In the genomic region with DNA sequence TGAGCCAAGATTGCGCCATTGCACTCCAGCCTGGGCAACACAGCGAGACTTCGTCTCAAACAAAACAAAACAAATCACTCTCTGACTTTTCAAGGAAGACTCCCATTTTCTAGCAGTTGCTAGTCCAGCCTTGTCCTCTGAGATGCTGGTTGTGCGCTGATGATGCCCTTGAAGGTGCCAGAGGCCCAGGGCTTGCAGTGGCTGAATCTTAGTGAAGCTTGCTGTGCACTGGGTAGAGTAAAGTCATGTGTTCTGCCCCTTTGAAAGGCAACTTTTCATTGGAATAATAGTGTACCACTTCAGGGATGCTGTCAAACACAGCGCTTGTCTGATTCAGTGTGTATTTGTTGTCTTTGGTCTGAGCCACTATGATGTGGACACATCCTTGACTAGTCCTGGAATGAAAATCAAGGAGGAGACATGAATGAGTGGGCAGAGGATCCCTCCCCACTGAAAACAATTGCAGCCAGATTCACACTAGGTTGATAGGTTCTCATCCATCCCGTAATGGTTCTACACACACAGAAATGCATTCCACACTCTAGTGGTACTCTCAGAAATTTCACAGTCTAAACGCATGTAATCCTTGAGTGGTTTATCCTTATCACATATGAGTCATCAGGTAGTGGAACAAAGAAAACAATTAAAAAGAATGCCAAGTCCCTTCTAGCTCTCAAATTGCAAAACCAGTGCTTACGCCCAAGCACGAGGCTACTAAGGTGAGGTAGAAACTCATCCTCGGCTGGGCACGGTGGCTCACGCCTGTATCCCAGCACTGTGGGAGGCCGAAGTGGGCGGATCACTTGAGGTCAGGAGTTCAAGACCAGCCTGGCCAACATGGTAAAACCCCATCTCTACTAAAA, we compare ENCODE assay signal across 1 cellular context.
TF ChIP-seq lines count a peak whose summit lies in the region.

No MANE protein-coding gene starts in this region.

TF ChIP-seq in HEK293, 187 proteins besides CTCF, POLR2A, EP300 and RAD21 (continued from another document):
- TF ChIP-seq, protein P1, sequence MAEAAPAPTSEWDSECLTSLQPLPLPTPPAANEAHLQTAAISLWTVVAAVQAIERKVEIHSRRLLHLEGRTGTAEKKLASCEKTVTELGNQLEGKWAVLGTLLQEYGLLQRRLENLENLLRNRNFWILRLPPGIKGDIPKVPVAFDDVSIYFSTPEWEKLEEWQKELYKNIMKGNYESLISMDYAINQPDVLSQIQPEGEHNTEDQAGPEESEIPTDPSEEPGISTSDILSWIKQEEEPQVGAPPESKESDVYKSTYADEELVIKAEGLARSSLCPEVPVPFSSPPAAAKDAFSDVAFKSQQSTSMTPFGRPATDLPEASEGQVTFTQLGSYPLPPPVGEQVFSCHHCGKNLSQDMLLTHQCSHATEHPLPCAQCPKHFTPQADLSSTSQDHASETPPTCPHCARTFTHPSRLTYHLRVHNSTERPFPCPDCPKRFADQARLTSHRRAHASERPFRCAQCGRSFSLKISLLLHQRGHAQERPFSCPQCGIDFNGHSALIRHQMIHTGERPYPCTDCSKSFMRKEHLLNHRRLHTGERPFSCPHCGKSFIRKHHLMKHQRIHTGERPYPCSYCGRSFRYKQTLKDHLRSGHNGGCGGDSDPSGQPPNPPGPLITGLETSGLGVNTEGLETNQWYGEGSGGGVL (tag by site-specific recombination; IDR thresholded peaks at IDR 0.05): peak; percentile 67
- TF ChIP-seq EGR2 (tag by site-specific recombination; IDR thresholded peaks at IDR 0.05; ENCODE audit: low read depth): peak; percentile 88
- TF ChIP-seq, protein P2, sequence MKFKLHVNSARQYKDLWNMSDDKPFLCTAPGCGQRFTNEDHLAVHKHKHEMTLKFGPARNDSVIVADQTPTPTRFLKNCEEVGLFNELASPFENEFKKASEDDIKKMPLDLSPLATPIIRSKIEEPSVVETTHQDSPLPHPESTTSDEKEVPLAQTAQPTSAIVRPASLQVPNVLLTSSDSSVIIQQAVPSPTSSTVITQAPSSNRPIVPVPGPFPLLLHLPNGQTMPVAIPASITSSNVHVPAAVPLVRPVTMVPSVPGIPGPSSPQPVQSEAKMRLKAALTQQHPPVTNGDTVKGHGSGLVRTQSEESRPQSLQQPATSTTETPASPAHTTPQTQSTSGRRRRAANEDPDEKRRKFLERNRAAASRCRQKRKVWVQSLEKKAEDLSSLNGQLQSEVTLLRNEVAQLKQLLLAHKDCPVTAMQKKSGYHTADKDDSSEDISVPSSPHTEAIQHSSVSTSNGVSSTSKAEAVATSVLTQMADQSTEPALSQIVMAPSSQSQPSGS (tag by site-specific recombination; IDR thresholded peaks at IDR 0.05; ENCODE audit: low read depth): 0 out of 2 replicates have a peak, but pooled peaks have one; percentile 63
- TF ChIP-seq, protein P3, sequence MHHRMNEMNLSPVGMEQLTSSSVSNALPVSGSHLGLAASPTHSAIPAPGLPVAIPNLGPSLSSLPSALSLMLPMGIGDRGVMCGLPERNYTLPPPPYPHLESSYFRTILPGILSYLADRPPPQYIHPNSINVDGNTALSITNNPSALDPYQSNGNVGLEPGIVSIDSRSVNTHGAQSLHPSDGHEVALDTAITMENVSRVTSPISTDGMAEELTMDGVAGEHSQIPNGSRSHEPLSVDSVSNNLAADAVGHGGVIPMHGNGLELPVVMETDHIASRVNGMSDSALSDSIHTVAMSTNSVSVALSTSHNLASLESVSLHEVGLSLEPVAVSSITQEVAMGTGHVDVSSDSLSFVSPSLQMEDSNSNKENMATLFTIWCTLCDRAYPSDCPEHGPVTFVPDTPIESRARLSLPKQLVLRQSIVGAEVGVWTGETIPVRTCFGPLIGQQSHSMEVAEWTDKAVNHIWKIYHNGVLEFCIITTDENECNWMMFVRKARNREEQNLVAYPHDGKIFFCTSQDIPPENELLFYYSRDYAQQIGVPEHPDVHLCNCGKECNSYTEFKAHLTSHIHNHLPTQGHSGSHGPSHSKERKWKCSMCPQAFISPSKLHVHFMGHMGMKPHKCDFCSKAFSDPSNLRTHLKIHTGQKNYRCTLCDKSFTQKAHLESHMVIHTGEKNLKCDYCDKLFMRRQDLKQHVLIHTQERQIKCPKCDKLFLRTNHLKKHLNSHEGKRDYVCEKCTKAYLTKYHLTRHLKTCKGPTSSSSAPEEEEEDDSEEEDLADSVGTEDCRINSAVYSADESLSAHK (tag by site-specific recombination; IDR thresholded peaks at IDR 0.05): peak; percentile 50; the same call in 1 of the 2 replicates
- TF ChIP-seq ZNF2 (tag by site-specific recombination; IDR thresholded peaks at IDR 0.05): 0 out of 2 replicates have a peak, but pooled peaks have one; percentile 53
- peak; percentile 67; the same call in 1 of the 2 replicates for TF ChIP-seq ZNF558 (tag by site-specific recombination; IDR thresholded peaks at IDR 0.05)
- TF ChIP-seq ZNF664 (tag by site-specific recombination; IDR thresholded peaks at IDR 0.05): 0 out of 2 replicates have a peak, but pooled peaks have one; percentile 11
- 0 out of 2 replicates have a peak, but pooled peaks have one; percentile 23 for TF ChIP-seq ZBTB8A (tag by site-specific recombination; IDR thresholded peaks at IDR 0.05)
- no peak for TF ChIP-seq ZNF596 (tag by site-specific recombination; IDR thresholded peaks at IDR 0.05)
- TF ChIP-seq SALL2 (tag by site-specific recombination; IDR thresholded peaks at IDR 0.05; ENCODE audit: borderline replicate concordance): no peak
- peak; percentile 80 for TF ChIP-seq PRDM1 (tag by site-specific recombination; IDR thresholded peaks at IDR 0.05)
- TF ChIP-seq IKZF3 (tag by site-specific recombination; IDR thresholded peaks at IDR 0.05): 0 out of 2 replicates have a peak, but pooled peaks have one; percentile 49
- peak; percentile 94 for TF ChIP-seq ZNF600 (tag by site-specific recombination; IDR thresholded peaks at IDR 0.05)
- TF ChIP-seq, protein P4, sequence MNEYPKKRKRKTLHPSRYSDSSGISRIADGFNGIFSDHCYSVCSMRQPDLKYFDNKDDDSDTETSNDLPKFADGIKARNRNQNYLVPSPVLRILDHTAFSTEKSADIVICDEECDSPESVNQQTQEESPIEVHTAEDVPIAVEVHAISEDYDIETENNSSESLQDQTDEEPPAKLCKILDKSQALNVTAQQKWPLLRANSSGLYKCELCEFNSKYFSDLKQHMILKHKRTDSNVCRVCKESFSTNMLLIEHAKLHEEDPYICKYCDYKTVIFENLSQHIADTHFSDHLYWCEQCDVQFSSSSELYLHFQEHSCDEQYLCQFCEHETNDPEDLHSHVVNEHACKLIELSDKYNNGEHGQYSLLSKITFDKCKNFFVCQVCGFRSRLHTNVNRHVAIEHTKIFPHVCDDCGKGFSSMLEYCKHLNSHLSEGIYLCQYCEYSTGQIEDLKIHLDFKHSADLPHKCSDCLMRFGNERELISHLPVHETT (tag by site-specific recombination; IDR thresholded peaks at IDR 0.05): peak; percentile 90
- peak; percentile 42; the same call in 1 of the 2 replicates for TF ChIP-seq KLF16 (tag by site-specific recombination; IDR thresholded peaks at IDR 0.05)
- 0 out of 2 replicates have a peak, but pooled peaks have one; percentile 70 for TF ChIP-seq ZFP69B (tag by site-specific recombination; IDR thresholded peaks at IDR 0.05)
- peak; percentile 77; the same call in 1 of the 2 replicates for TF ChIP-seq ZNF394 (tag by site-specific recombination; IDR thresholded peaks at IDR 0.05; ENCODE audit: borderline replicate concordance)
- peak; percentile 95 for TF ChIP-seq ZBTB17 (tag by site-specific recombination; IDR thresholded peaks at IDR 0.05)
- 0 out of 2 replicates have a peak, but pooled peaks have one; percentile 44 for TF ChIP-seq ZNF792 (tag by site-specific recombination; IDR thresholded peaks at IDR 0.05)
- peak; percentile 90 for TF ChIP-seq ZNF660 (tag by site-specific recombination; IDR thresholded peaks at IDR 0.05)
- peak; percentile 89 for TF ChIP-seq ZNF580 (tag by site-specific recombination; IDR thresholded peaks at IDR 0.05)
- TF ChIP-seq, protein P5, sequence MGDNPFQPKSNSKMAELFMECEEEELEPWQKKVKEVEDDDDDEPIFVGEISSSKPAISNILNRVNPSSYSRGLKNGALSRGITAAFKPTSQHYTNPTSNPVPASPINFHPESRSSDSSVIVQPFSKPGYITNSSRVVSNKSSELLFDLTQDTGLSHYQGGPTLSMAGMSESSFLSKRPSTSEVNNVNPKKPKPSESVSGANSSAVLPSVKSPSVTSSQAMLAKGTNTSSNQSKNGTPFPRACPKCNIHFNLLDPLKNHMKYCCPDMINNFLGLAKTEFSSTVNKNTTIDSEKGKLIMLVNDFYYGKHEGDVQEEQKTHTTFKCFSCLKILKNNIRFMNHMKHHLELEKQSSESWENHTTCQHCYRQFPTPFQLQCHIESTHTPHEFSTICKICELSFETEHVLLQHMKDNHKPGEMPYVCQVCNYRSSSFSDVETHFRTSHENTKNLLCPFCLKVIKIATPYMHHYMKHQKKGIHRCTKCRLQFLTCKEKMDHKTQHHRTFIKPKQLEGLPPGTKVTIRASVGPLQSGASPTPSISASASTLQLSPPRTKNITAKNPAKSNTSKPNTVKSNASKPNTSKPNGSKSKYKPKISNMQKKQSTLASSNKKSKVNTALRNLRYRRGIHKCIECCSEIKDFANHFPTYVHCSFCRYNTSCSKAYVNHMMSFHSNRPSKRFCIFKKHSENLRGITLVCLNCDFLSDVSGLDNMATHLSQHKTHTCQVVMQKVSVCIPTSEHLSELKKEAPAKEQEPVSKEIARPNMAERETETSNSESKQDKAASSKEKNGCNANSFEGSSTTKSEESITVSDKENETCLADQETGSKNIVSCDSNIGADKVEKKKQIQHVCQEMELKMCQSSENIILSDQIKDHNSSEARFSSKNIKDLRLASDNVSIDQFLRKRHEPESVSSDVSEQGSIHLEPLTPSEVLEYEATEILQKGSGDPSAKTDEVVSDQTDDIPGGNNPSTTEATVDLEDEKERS (tag by site-specific recombination; IDR thresholded peaks at IDR 0.05): 0 out of 2 replicates have a peak, but pooled peaks have one; percentile 50
- TF ChIP-seq ZSCAN23 (tag by site-specific recombination; IDR thresholded peaks at IDR 0.05): peak; percentile 76
